ENCODE assay signal across 8 cellular contexts in genomic region chr10:3783721-3784432, GRCh38. TPM values are rescaled to one million over a fixed set of nuclear protein-coding genes. Genes with fewer than 3 reads are reported as not detected.
DNase-seq lines count a peak whose midpoint lies in the region; ATAC-seq and TF ChIP-seq lines count a peak whose summit lies in the region.

No MANE protein-coding gene starts in this region.

- TF ChIP-seq CTCF in Caco-2 (IDR thresholded peaks at IDR 0.05; ENCODE audit: insufficient read depth in 1 of 2, low read depth in 1 of 2, low read length in 1 of 2, severe bottlenecking in 1 of 2, unreplicated experiment in 1 of 2): no peak
- no peak for TF ChIP-seq CTCF in cardiac fibroblast (IDR thresholded peaks at IDR 0.05; ENCODE audit: low read depth, low read length)
- TF ChIP-seq CTCF in smooth muscle cell (IDR thresholded peaks at IDR 0.05; ENCODE audit: borderline replicate concordance, insufficient read depth, poor library complexity, severe bottlenecking): no peak

- no peaks in the 10 kb centered on the region for H3K9me3 Mint-ChIP-seq in Caco-2 (ENCODE audit: unreplicated experiment)

- under 1% methylated on average over 22 of the region's 22 CpGs for WGBS in smooth muscle cell (ENCODE audit: low lambda C conversion rate)

- ATAC-seq in GM19455 (IDR thresholded peaks at IDR 0.05; ENCODE audit: unreplicated experiment): no peak

- H3K4me3 ChIP-seq in Caco-2 (ENCODE audit: low read depth, low read length) (peak overlapping the region; percentile 96), cardiac fibroblast (replicated peaks in 1 of 2; ENCODE audit: low read depth in 2 of 2, low read length in 2 of 2) (peak overlapping the region; percentile 79 to 90), smooth muscle cell (peak overlapping the region; percentile 87)

- no peaks in the 10 kb centered on the region for H3K9me3 ChIP-seq in Caco-2
- no peaks in the 10 kb centered on the region for H3K9me3 ChIP-seq in smooth muscle cell (replicated peaks; ENCODE audit: low read depth)

- H3K27me3 ChIP-seq in Caco-2 (replicated peaks; ENCODE audit: control insufficient read depth, insufficient read depth, low read length) (no peaks in the 10 kb centered on the region), smooth muscle cell (ENCODE audit: low read depth) (no peaks in the 10 kb centered on the region)

- BruUV-seq in Caco-2 (replicated peaks; lab: Mats Ljungman, UMichigan): no TSS peak

- H3K9ac ChIP-seq in smooth muscle cell (ENCODE audit: low read depth): peak overlapping the region; percentile 99

- peak overlapping the region; percentile 93 for H3K4me2 ChIP-seq in smooth muscle cell

- peaks cover 67% of the 10 kb centered on the region for H3F3A ChIP-seq in smooth muscle cell (ENCODE audit: low read depth)

- peak overlapping the region; percentile 99 for H3K27ac ChIP-seq in smooth muscle cell (ENCODE audit: low read depth)

- POLR2A ChIA-PET in Caco-2 (lab: Charles Lee): interaction anchor here (0.5 to 4.0 kb wide), 13 partner anchors 17 to 125 kb away, joined by 3 to 109 read pairs (median 9); no protein-coding TSS in a partner anchor

- CTCF ChIA-PET in Caco-2 (lab: Charles Lee): interaction anchor here (0.8 kb wide), 1 partner anchor 44 kb away, joined by 4 read pairs; no protein-coding TSS in a partner anchor

- peaks cover 39% of the 10 kb centered on the region for H3K4me1 Mint-ChIP-seq in Caco-2 (ENCODE audit: low read depth, unreplicated experiment)

- H3K36me3 ChIP-seq in Caco-2 (ENCODE audit: control insufficient read depth, insufficient read depth, low read length) (peaks cover 16% of the 10 kb centered on the region), smooth muscle cell (ENCODE audit: low read depth) (peaks cover 6% of the 10 kb centered on the region)

- peaks cover 61% of the 10 kb centered on the region for H3K4me1 ChIP-seq in Caco-2
- H3K4me1 ChIP-seq in smooth muscle cell (ENCODE audit: low read depth): peaks cover 7% of the 10 kb centered on the region

- intact Hi-C loops in Caco-2 (cut with micrococcal nuclease; ENCODE audit: unreplicated experiment): loop anchor here (1.0 to 10.0 kb wide), 7 partner anchors 8 to 545 kb away; no protein-coding TSS in a partner anchor

- H3K36me3 Mint-ChIP-seq in Caco-2 (ENCODE audit: insufficient read depth, unreplicated experiment): peaks cover 80% of the 10 kb centered on the region

- peaks cover 61% of the 10 kb centered on the region for H4K20me1 ChIP-seq in smooth muscle cell (ENCODE audit: low read depth)

- no peak overlapping the region for H2AFZ ChIP-seq in smooth muscle cell (ENCODE audit: low read depth)

- H3K4me3 Mint-ChIP-seq in Caco-2 (ENCODE audit: unreplicated experiment): peak overlapping the region; percentile 91

- peak overlapping the region; percentile 98 for H3K27ac Mint-ChIP-seq in Caco-2 (ENCODE audit: unreplicated experiment)

- peak; percentile 87 to 88 for DNase-seq in Caco-2
- DNase-seq in Kasumi-1 (lab: John Stamatoyannopoulos, UW): peak; percentile 46 to 52
- DNase-seq in SHP77 treated with DMSO at 0.1 percent for 48 hours (lab: John Stamatoyannopoulos, UW): peak; percentile 40
- DNase-seq in cardiac fibroblast (ENCODE audit: low read depth in 2 of 2): peak; percentile 71 to 90
- peak; percentile 70 for DNase-seq in islet precursor cell
- no peak for DNase-seq in smooth muscle cell (lab: John Stamatoyannopoulos, UW; ENCODE audit: unreplicated experiment)
- no peak for DNase-seq in GM19238 (ENCODE audit: insufficient read length, low spot score)

- H3K27me3 Mint-ChIP-seq in Caco-2 (ENCODE audit: insufficient read depth, unreplicated experiment): no peaks in the 10 kb centered on the region

- peaks cover 65% of the 10 kb centered on the region for H3K79me2 ChIP-seq in smooth muscle cell (ENCODE audit: low read depth)

RNA-seq across cellular contexts. Expression of gene KLF6, which starts 1.1 kb away (rescaled TPM):
- 78.5 and 84.5 TPM in 2 replicates for total RNA-seq in Caco-2 (2022)
- 171 and 198 TPM in 2 replicates for total RNA-seq in smooth muscle cell
- 519 and 728 TPM in 2 replicates for polyA plus RNA-seq in smooth muscle cell

Comparison
In these comparisons a context has a peak if more than half of its experiments do, and no peak if none do; other contexts are left out.
1. DNase-seq: peak in Caco-2 (2 of 2), Kasumi-1 (2 of 2), SHP77 treated with DMSO at 0.1 percent for 48 hours (single experiment), cardiac fibroblast (2 of 2) and islet precursor cell (single experiment); none in smooth muscle cell (single experiment) and GM19238 (single experiment).
2. Peak in every context shown above with its lines, with median percentiles within 50 percentile points of each other: H3K4me3 ChIP-seq.